1 cellular context compared by ENCODE assay signal in the genomic region with DNA sequence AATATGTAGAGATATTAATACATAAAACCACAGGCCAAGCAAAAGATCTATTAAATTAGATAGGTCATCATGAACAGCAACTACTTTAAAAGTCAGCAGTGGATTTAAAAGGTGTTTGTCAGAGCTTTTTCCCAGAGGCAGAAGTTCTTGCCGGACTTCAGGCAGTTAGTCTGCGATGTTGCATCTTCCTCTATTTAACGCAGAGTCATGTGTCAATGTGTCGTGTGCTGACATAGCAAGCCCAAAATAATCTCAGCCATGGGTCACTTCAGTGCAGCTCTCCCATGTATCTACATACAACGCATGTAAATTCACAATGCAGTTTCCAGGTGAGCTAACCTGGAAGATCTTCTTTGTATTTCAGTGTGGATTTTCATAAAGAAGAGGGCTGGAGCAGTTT.
TF ChIP-seq lines count a peak whose summit lies in the region.

No MANE protein-coding gene starts in this region.

TF ChIP-seq in HepG2, 621 proteins besides CTCF, POLR2A, EP300 and RAD21:
- no peak for TF ChIP-seq ZIK1 (CRISPR knock-in tag; IDR thresholded peaks at IDR 0.05; ENCODE audit: borderline replicate concordance, low read depth)
- no peak for TF ChIP-seq TOE1 (CRISPR knock-in tag; IDR thresholded peaks at IDR 0.05)
- no peak for TF ChIP-seq RCOR2 (CRISPR knock-in tag; IDR thresholded peaks at IDR 0.05)
- TF ChIP-seq NCOA1 (CRISPR knock-in tag; IDR thresholded peaks at IDR 0.05), result no peak
- no peak for TF ChIP-seq SALL1 (CRISPR knock-in tag; IDR thresholded peaks at IDR 0.05)
- TF ChIP-seq HNF4A (CRISPR knock-in tag; IDR thresholded peaks at IDR 0.05), result no peak
- TF ChIP-seq, protein P1, sequence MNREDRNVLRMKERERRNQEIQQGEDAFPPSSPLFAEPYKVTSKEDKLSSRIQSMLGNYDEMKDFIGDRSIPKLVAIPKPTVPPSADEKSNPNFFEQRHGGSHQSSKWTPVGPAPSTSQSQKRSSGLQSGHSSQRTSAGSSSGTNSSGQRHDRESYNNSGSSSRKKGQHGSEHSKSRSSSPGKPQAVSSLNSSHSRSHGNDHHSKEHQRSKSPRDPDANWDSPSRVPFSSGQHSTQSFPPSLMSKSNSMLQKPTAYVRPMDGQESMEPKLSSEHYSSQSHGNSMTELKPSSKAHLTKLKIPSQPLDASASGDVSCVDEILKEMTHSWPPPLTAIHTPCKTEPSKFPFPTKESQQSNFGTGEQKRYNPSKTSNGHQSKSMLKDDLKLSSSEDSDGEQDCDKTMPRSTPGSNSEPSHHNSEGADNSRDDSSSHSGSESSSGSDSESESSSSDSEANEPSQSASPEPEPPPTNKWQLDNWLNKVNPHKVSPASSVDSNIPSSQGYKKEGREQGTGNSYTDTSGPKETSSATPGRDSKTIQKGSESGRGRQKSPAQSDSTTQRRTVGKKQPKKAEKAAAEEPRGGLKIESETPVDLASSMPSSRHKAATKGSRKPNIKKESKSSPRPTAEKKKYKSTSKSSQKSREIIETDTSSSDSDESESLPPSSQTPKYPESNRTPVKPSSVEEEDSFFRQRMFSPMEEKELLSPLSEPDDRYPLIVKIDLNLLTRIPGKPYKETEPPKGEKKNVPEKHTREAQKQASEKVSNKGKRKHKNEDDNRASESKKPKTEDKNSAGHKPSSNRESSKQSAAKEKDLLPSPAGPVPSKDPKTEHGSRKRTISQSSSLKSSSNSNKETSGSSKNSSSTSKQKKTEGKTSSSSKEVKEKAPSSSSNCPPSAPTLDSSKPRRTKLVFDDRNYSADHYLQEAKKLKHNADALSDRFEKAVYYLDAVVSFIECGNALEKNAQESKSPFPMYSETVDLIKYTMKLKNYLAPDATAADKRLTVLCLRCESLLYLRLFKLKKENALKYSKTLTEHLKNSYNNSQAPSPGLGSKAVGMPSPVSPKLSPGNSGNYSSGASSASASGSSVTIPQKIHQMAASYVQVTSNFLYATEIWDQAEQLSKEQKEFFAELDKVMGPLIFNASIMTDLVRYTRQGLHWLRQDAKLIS (CRISPR knock-in tag; IDR thresholded peaks at IDR 0.05), result no peak
- no peak for TF ChIP-seq ZNF629 (CRISPR knock-in tag; conservative IDR thresholded peaks at IDR 0.05)
- TF ChIP-seq, protein P2, sequence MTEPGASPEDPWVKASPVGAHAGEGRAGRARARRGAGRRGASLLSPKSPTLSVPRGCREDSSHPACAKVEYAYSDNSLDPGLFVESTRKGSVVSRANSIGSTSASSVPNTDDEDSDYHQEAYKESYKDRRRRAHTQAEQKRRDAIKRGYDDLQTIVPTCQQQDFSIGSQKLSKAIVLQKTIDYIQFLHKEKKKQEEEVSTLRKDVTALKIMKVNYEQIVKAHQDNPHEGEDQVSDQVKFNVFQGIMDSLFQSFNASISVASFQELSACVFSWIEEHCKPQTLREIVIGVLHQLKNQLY (CRISPR knock-in tag; IDR thresholded peaks at IDR 0.05), result no peak
- TF ChIP-seq ZNF652 (CRISPR knock-in tag; IDR thresholded peaks at IDR 0.05; ENCODE audit: borderline replicate concordance, low read depth), result no peak
- TF ChIP-seq, protein P3, sequence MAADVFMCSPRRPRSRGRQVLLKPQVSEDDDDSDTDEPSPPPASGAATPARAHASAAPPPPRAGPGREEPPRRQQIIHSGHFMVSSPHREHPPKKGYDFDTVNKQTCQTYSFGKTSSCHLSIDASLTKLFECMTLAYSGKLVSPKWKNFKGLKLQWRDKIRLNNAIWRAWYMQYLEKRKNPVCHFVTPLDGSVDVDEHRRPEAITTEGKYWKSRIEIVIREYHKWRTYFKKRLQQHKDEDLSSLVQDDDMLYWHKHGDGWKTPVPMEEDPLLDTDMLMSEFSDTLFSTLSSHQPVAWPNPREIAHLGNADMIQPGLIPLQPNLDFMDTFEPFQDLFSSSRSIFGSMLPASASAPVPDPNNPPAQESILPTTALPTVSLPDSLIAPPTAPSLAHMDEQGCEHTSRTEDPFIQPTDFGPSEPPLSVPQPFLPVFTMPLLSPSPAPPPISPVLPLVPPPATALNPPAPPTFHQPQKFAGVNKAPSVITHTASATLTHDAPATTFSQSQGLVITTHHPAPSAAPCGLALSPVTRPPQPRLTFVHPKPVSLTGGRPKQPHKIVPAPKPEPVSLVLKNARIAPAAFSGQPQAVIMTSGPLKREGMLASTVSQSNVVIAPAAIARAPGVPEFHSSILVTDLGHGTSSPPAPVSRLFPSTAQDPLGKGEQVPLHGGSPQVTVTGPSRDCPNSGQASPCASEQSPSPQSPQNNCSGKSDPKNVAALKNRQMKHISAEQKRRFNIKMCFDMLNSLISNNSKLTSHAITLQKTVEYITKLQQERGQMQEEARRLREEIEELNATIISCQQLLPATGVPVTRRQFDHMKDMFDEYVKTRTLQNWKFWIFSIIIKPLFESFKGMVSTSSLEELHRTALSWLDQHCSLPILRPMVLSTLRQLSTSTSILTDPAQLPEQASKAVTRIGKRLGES (CRISPR knock-in tag; IDR thresholded peaks at IDR 0.05; ENCODE audit: borderline replicate concordance), result no peak
- no peak for TF ChIP-seq SIN3A (IDR thresholded peaks at IDR 0.05; ENCODE audit: borderline replicate concordance, low read depth, low read length)
- no peak for TF ChIP-seq HMG20B (CRISPR knock-in tag; conservative IDR thresholded peaks at IDR 0.05)
- TF ChIP-seq MTF2 (CRISPR knock-in tag; IDR thresholded peaks at IDR 0.05; ENCODE audit: borderline replicate concordance), result no peak
- TF ChIP-seq POLR2G (IDR thresholded peaks at IDR 0.05; ENCODE audit: low read depth, low read length), result no peak
